ENCODE assay signal across 9 cellular contexts in the genomic region with DNA sequence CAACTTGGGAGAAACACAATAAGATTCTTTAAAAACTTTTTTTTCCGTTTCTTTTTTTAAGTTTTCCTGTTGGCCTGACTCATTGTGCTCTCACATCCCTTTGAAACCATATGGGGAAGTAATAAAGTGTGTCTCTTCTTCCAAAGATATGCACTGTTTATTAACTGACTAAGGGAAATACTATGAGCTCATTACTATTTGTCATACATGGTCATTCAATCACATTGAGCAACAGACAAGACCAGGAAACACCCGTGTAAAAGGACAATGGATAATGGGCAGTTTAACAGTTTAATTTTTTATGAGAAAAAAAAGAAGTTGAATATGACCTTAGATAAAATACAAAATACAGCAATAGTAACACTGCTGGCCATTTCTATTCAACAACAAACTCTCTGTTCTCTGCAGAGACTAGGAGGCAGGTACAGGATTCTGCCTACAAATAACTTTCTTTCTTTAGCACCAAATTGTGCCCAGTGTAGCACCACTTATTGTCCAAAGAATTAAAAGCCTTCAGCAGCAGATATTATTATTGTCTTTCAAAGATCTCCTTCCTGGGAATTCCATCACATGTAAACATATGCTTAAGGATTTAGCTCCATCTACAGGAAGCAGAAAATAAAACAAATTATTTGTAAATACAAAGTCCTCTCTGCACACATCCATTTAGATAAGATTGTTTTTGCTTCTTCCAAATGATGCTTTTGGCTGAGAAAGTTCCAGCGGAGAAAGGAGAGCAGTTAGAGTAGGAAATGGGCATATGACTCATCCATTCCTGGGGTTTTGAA. TPM values are rescaled to one million over a fixed set of nuclear protein-coding genes. Genes with fewer than 3 reads are reported as not detected.
DNase-seq lines count a peak whose midpoint lies in the region; ATAC-seq and TF ChIP-seq lines count a peak whose summit lies in the region.
"Had no signal": no experiment of that assay in that cellular context is flagged by ENCODE, and none has a peak within 500 bp of the region (broad histone marks: within the 10 kb centered on the region; RNA-seq: fewer than 3 reads in every experiment).

No MANE protein-coding gene starts in this region.

- peaks cover 23% of the 10 kb centered on the region for H3K4me1 Mint-ChIP-seq in type B pancreatic cell (ENCODE audit: unreplicated experiment)
- peaks cover 3% of the 10 kb centered on the region for H3K4me1 Mint-ChIP-seq in stimulated activated effector memory CD8-positive, alpha-beta T cell treated with anti-CD3 and anti-CD28 coated beads, Interleukin-12 subunit alpha, Interleukin-12 subunit beta, amount 100 ng/mL, for 72 hours
- H3K4me1 Mint-ChIP-seq: activated naive CD4-positive, alpha-beta T cell treated with anti-CD3 and anti-CD28 coated beads, Interleukin-2, amount 50 U/mL, for 24 hours had no signal

- TF ChIP-seq CTCF in type B pancreatic cell (conservative IDR thresholded peaks at IDR 0.05), result peak; percentile 71

- peak overlapping the region; percentile 65 for H3K27ac Mint-ChIP-seq in type B pancreatic cell
- H3K27ac Mint-ChIP-seq in stimulated activated effector memory CD8-positive, alpha-beta T cell treated with anti-CD3 and anti-CD28 coated beads, Interleukin-12 subunit alpha, Interleukin-12 subunit beta, amount 100 ng/mL, for 72 hours, result no peak overlapping the region
- H3K27ac Mint-ChIP-seq: activated naive CD4-positive, alpha-beta T cell treated with anti-CD3 and anti-CD28 coated beads, Interleukin-2, amount 50 U/mL, for 24 hours had no signal

- no peak overlapping the region for H3K4me3 Mint-ChIP-seq in type B pancreatic cell
- no peak overlapping the region for H3K4me3 Mint-ChIP-seq in stimulated activated effector memory CD8-positive, alpha-beta T cell treated with anti-CD3 and anti-CD28 coated beads, Interleukin-12 subunit alpha, Interleukin-12 subunit beta, amount 100 ng/mL, for 72 hours
- H3K4me3 Mint-ChIP-seq: activated naive CD4-positive, alpha-beta T cell treated with anti-CD3 and anti-CD28 coated beads, Interleukin-2, amount 50 U/mL, for 24 hours had no signal

- no peak for ATAC-seq in stimulated activated effector memory CD8-positive, alpha-beta T cell treated with anti-CD3 and anti-CD28 coated beads, Interleukin-12 subunit alpha, Interleukin-12 subunit beta, amount 100 ng/mL, for 72 hours

- no peaks in the 10 kb centered on the region for H3K36me3 Mint-ChIP-seq in type B pancreatic cell
- H3K36me3 Mint-ChIP-seq in stimulated activated effector memory CD8-positive, alpha-beta T cell treated with anti-CD3 and anti-CD28 coated beads, Interleukin-12 subunit alpha, Interleukin-12 subunit beta, amount 100 ng/mL, for 72 hours, result no peaks in the 10 kb centered on the region
- H3K36me3 Mint-ChIP-seq: activated naive CD4-positive, alpha-beta T cell treated with anti-CD3 and anti-CD28 coated beads, Interleukin-2, amount 50 U/mL, for 24 hours had no signal

- DNase-seq in ACHN (peak; percentile 84), amniotic epithelial cell (ENCODE audit: low read depth) (peak; percentile 91), iris pigment epithelial cell (ENCODE audit: low read depth) (peak; percentile 95), type B pancreatic cell (ENCODE audit: extremely low spot score, unreplicated experiment) (no peak), cerebellar nuclear complex (lab: John Stamatoyannopoulos, UW) (no peak)
- no peak for DNase-seq in stimulated activated effector memory CD8-positive, alpha-beta T cell treated with anti-CD3 and anti-CD28 coated beads, Interleukin-12 subunit alpha, Interleukin-12 subunit beta, amount 100 ng/mL, for 72 hours (ENCODE audit: low spot score in 2 of 2)
- no peak for DNase-seq in activated CD4-positive, alpha-beta T cell treated with anti-CD3 and anti-CD28 coated beads, Interleukin-2, amount 50 U/mL, for 1 hour

- in situ Hi-C loops in ACHN (cut with HindIII; ENCODE audit: low pct_ligation_motif_present, low pct_unique_long_range_greater_than_20kb, low sequenced_read_pairs), result loop anchor here (25.0 kb wide), 1 partner anchor 259 kb away; no protein-coding TSS in a partner anchor

- TF ChIP-seq EP300 in Ishikawa (IDR thresholded peaks at IDR 0.05; ENCODE audit: borderline replicate concordance), result peak; percentile 84

- H3K27me3 Mint-ChIP-seq in type B pancreatic cell, result no peaks in the 10 kb centered on the region

- H3K9me3 Mint-ChIP-seq in type B pancreatic cell, result no peaks in the 10 kb centered on the region
- no peaks in the 10 kb centered on the region for H3K9me3 Mint-ChIP-seq in stimulated activated effector memory CD8-positive, alpha-beta T cell treated with anti-CD3 and anti-CD28 coated beads, Interleukin-12 subunit alpha, Interleukin-12 subunit beta, amount 100 ng/mL, for 72 hours
- H3K9me3 Mint-ChIP-seq: activated naive CD4-positive, alpha-beta T cell treated with anti-CD3 and anti-CD28 coated beads, Interleukin-2, amount 50 U/mL, for 24 hours had no signal

- TF ChIP-seq RAD21 in Ishikawa (IDR thresholded peaks at IDR 0.05; ENCODE audit: low read depth), result peak; percentile 58

TF ChIP-seq in Ishikawa, 13 proteins besides CTCF, POLR2A, EP300 and RAD21:
- TF ChIP-seq NFIC (IDR thresholded peaks at IDR 0.05) (peak; percentile 48; the same call in 1 of the 2 replicates), ZBTB7A (IDR thresholded peaks at IDR 0.05; ENCODE audit: low read depth) (no peak), FOXM1 (IDR thresholded peaks at IDR 0.05; ENCODE audit: borderline replicate concordance, low read depth) (peak; percentile 77; the same call in 1 of the 2 replicates), TCF12 (IDR thresholded peaks at IDR 0.05; ENCODE audit: low read depth) (no peak), CEBPB (IDR thresholded peaks at IDR 0.05) (peak; percentile 66), TEAD4 (IDR thresholded peaks at IDR 0.05) (peak; percentile 41; the same call in 1 of the 2 replicates)
TF ChIP-seq in Ishikawa: peak in this region for 4.

RNA-seq across cellular contexts. Expression of a gene that starts 55.0 kb away (rescaled TPM):
- total RNA-seq in type B pancreatic cell (ENCODE audit: low replicate concordance), result 4.7 and 6.6 TPM in 2 replicates

Comparison
In these comparisons a context has a peak if more than half of its experiments do, and no peak if none do; other contexts are left out.
1. DNase-seq: peak in ACHN (single experiment), amniotic epithelial cell (single experiment) and iris pigment epithelial cell (single experiment); none in type B pancreatic cell (single experiment), stimulated activated effector memory CD8-positive, alpha-beta T cell treated with anti-CD3 and anti-CD28 coated beads, Interleukin-12 subunit alpha, Interleukin-12 subunit beta, amount 100 ng/mL, for 72 hours (0 of 2), activated CD4-positive, alpha-beta T cell treated with anti-CD3 and anti-CD28 coated beads, Interleukin-2, amount 50 U/mL, for 1 hour (single experiment) and cerebellar nuclear complex (0 of 2).